In the genomic region with DNA sequence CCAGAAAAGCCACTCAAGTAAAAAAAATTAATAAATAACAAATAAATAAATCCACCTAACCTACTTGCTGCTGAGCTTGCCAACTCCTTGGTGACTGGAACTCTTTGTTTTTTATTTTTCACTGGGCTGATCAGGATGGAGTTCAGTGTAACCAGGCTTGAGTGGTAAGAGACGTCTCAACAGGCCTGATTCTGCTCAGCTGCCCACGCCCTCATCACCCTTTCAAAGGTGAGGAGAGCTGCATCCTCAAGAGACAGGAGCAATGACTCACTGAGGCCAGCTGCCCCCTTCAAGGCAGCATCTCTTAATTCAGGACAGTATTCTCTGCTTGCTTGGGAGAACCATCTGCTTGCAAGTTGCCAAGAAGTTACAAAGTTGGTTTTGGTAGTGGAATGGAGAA, we compare ENCODE assay signal across 20 cellular contexts.
"Had no signal": no experiment of that assay in that cellular context is flagged by ENCODE, and none has a peak within 500 bp of the region (broad histone marks: within the 10 kb centered on the region; RNA-seq: fewer than 3 reads in every experiment).

No MANE protein-coding gene starts in this region.

- H3K27ac ChIP-seq: left lung, prostate gland, testis, WERI-Rb-1 had no signal

- ATAC-seq: activated CD4-positive, alpha-beta T cell treated with anti-CD3 and anti-CD28 coated beads for 36 hours; activated T-cell treated with anti-CD3 and anti-CD28 coated beads, Interleukin-2, amount 50 U/mL, for 4 hours; left lung; right cardiac atrium had no signal

- H3K27ac Mint-ChIP-seq: activated CD4-positive, alpha-beta T cell treated with anti-CD3 and anti-CD28 coated beads for 36 hours; dendritic cell treated with granulocyte-macrophage colony-stimulating factor and Interleukin-4, amounts not matched to agents 40 ng/mL and 50 ng/mL, for 4 days; nephron progenitor cell; type B pancreatic cell had no signal

- H3K9me3 Mint-ChIP-seq: activated T-cell treated with anti-CD3 and anti-CD28 coated beads, Interleukin-2, amount 50 U/mL, for 4 hours; dendritic cell treated with granulocyte-macrophage colony-stimulating factor and Interleukin-4, amounts not matched to agents 40 ng/mL and 50 ng/mL, for 4 days had no signal

- H3K4me3 ChIP-seq: left lung, prostate gland, testis had no signal

- H3K9me3 ChIP-seq: left lung, prostate gland, testis had no signal

- DNase-seq: activated CD4-positive, alpha-beta T cell treated with anti-CD3 and anti-CD28 coated beads for 36 hours; activated CD4-positive, alpha-beta T cell treated with anti-CD3 and anti-CD28 coated beads, Interleukin-2, amount 50 U/mL, for 48 hours; activated CD8-positive, alpha-beta memory T cell treated with anti-CD3 and anti-CD28 coated beads, Interleukin-2, amount 50 U/mL, for 4 hours; activated effector memory CD4-positive, alpha-beta T cell treated with anti-CD3 and anti-CD28 coated beads, Interleukin-2, amount 50 U/mL, for 16 hours; activated naive CD4-positive, alpha-beta T cell treated with anti-CD3 and anti-CD28 coated beads, Interleukin-2, amount 50 U/mL, for 16 hours; activated T-cell treated with anti-CD3 and anti-CD28 coated beads, Interleukin-2, amount 50 U/mL, for 4 hours; effector CD8-positive, alpha-beta T cell; foreskin melanocyte; hypothalamus; kidney; left lung; nephron progenitor cell; occipital lobe; right cardiac atrium; stimulated activated CD4-positive, alpha-beta T cell treated with anti-CD3 and anti-CD28 coated beads, Interleukin-2, amount 100 ng/mL, for 24 hours; testis; WERI-Rb-1 had no signal

- H3K36me3 Mint-ChIP-seq: type B pancreatic cell had no signal

- H3K27me3 ChIP-seq: left lung, testis had no signal

- H3K36me3 ChIP-seq: left lung, prostate gland, WERI-Rb-1 had no signal

- H3K4me3 Mint-ChIP-seq: activated CD4-positive, alpha-beta T cell treated with anti-CD3 and anti-CD28 coated beads for 36 hours; activated T-cell treated with anti-CD3 and anti-CD28 coated beads, Interleukin-2, amount 50 U/mL, for 4 hours; dendritic cell treated with granulocyte-macrophage colony-stimulating factor and Interleukin-4, amounts not matched to agents 40 ng/mL and 50 ng/mL, for 4 days; nephron progenitor cell; type B pancreatic cell had no signal

- H3K4me1 ChIP-seq: prostate gland, testis had no signal
